41 cellular contexts compared by ENCODE assay signal in genomic region chr2:18213986-18214385, GRCh38.
"Had no signal": no experiment of that assay in that cellular context is flagged by ENCODE, and none has a peak within 500 bp of the region (broad histone marks: within the 10 kb centered on the region; RNA-seq: fewer than 3 reads in every experiment).

No MANE protein-coding gene starts in this region.

- H3K27ac Mint-ChIP-seq: activated naive CD4-positive, alpha-beta T cell treated with anti-CD3 and anti-CD28 coated beads for 36 hours; activated naive CD4-positive, alpha-beta T cell treated with anti-CD3 and anti-CD28 coated beads, Interleukin-2, amount 10 ng/mL, durations not matched to agents 7 days and 5 days; activated naive CD4-positive, alpha-beta T cell treated with anti-CD3 and anti-CD28 coated beads, Interleukin-2, amount 50 U/mL, for 24 hours; activated naive CD4-positive, alpha-beta T cell treated with anti-CD3 and anti-CD28 coated beads, Interleukin-2, amount 50 U/mL, for 72 hours; activated naive CD8-positive, alpha-beta T cell; activated naive CD8-positive, alpha-beta T cell treated with anti-CD3 and anti-CD28 coated beads for 36 hours; activated naive CD8-positive, alpha-beta T cell treated with anti-CD3 and anti-CD28 coated beads, Interleukin-2, amount 10 ng/mL, durations not matched to agents 7 days and 5 days; activated naive CD8-positive, alpha-beta T cell treated with anti-CD3 and anti-CD28 coated beads, Interleukin-2, amount 50 U/mL, for 24 hours; activated T-cell treated with anti-CD3 and anti-CD28 coated beads, Interleukin-2, amount 50 U/mL, for 24 hours; activated T-cell treated with anti-CD3 and anti-CD28 coated beads, Interleukin-2, amount 50 U/mL, for 72 hours; activated T-helper 1 cell treated with anti-CD3 and anti-CD28 coated beads, Interleukin-12 subunit alpha, Interleukin-12 subunit beta, Interleukin-2, Interleukin-4 antibody, amounts not matched to agents 30 ng/mL and 10 ng/mL and 1 ng/mL, durations not matched to agents 14 hours and 24 hours and 36 hours; activated T-helper 17 cell treated with anti-CD3 and anti-CD28 coated beads, Interleukin-2, amount 50 U/mL, for 72 hours; activated T-helper 2 cell treated with anti-CD3 and anti-CD28 coated beads, Interferon-gamma antibody, Interleukin-2, Interleukin-4, amounts not matched to agents 10 μg/mL and 5 μg/mL and 100 μg/mL, durations not matched to agents 14 hours and 24 hours and 36 hours; brain had no signal

- H3K36me3 ChIP-seq: adrenal gland, ascending aorta, brain microvascular endothelial cell, breast epithelium, cardiac muscle cell had no signal

- H3K4me1 Mint-ChIP-seq: activated naive CD4-positive, alpha-beta T cell treated with anti-CD3 and anti-CD28 coated beads, Interleukin-2, amount 10 ng/mL, durations not matched to agents 7 days and 5 days; activated naive CD4-positive, alpha-beta T cell treated with anti-CD3 and anti-CD28 coated beads, Interleukin-2, amount 50 U/mL, for 24 hours; activated naive CD8-positive, alpha-beta T cell treated with anti-CD3 and anti-CD28 coated beads for 36 hours; activated naive CD8-positive, alpha-beta T cell treated with anti-CD3 and anti-CD28 coated beads, Interleukin-2, amount 10 ng/mL, durations not matched to agents 7 days and 5 days; activated naive CD8-positive, alpha-beta T cell treated with anti-CD3 and anti-CD28 coated beads, Interleukin-2, amount 50 U/mL, for 24 hours; activated T-helper 17 cell treated with anti-CD3 and anti-CD28 coated beads, Interleukin-2, amount 50 U/mL, for 72 hours; central memory CD8-positive, alpha-beta T cell had no signal

- H3K4me3 Mint-ChIP-seq: activated naive CD4-positive, alpha-beta T cell treated with anti-CD3 and anti-CD28 coated beads for 36 hours; activated naive CD4-positive, alpha-beta T cell treated with anti-CD3 and anti-CD28 coated beads, Interleukin-2, amount 10 ng/mL, durations not matched to agents 7 days and 5 days; activated naive CD4-positive, alpha-beta T cell treated with anti-CD3 and anti-CD28 coated beads, Interleukin-2, amount 50 U/mL, for 24 hours; activated naive CD8-positive, alpha-beta T cell; activated naive CD8-positive, alpha-beta T cell treated with anti-CD3 and anti-CD28 coated beads for 36 hours; activated naive CD8-positive, alpha-beta T cell treated with anti-CD3 and anti-CD28 coated beads, Interleukin-2, amount 10 ng/mL, durations not matched to agents 7 days and 5 days; activated naive CD8-positive, alpha-beta T cell treated with anti-CD3 and anti-CD28 coated beads, Interleukin-2, amount 50 U/mL, for 24 hours; activated T-cell treated with anti-CD3 and anti-CD28 coated beads, Interleukin-2, amount 50 U/mL, for 24 hours; activated T-cell treated with anti-CD3 and anti-CD28 coated beads, Interleukin-2, amount 50 U/mL, for 4 hours; activated T-cell treated with anti-CD3 and anti-CD28 coated beads, Interleukin-2, amount 50 U/mL, for 72 hours; activated T-helper 1 cell treated with anti-CD3 and anti-CD28 coated beads, Interleukin-12 subunit alpha, Interleukin-12 subunit beta, Interleukin-2, Interleukin-4 antibody, amounts not matched to agents 30 ng/mL and 10 ng/mL and 1 ng/mL, durations not matched to agents 14 hours and 24 hours and 36 hours; activated T-helper 17 cell treated with anti-CD3 and anti-CD28 coated beads, Interleukin-2, amount 50 U/mL, for 72 hours; brain; central memory CD8-positive, alpha-beta T cell had no signal

- ATAC-seq: activated naive CD4-positive, alpha-beta T cell treated with anti-CD3 and anti-CD28 coated beads, Interleukin-2, amount 50 U/mL, for 72 hours; activated naive CD8-positive, alpha-beta T cell treated with anti-CD3 and anti-CD28 coated beads, Interleukin-2, amount 50 U/mL, for 24 hours; activated T-cell treated with anti-CD3 and anti-CD28 coated beads, Interleukin-2, amount 50 U/mL, for 4 hours; activated T-cell treated with anti-CD3 and anti-CD28 coated beads, Interleukin-2, amount 50 U/mL, for 72 hours; activated T-helper 17 cell treated with anti-CD3 and anti-CD28 coated beads, Interleukin-2, amount 50 U/mL, for 72 hours; body of pancreas had no signal

- H3K27ac ChIP-seq: adrenal gland, ascending aorta, body of pancreas, brain microvascular endothelial cell, breast epithelium, cardiac muscle cell had no signal

- H3K36me3 Mint-ChIP-seq: activated naive CD4-positive, alpha-beta T cell treated with anti-CD3 and anti-CD28 coated beads, Interleukin-2, amount 10 ng/mL, durations not matched to agents 7 days and 5 days; activated naive CD4-positive, alpha-beta T cell treated with anti-CD3 and anti-CD28 coated beads, Interleukin-2, amount 50 U/mL, for 24 hours; activated naive CD4-positive, alpha-beta T cell treated with anti-CD3 and anti-CD28 coated beads, Interleukin-2, amount 50 U/mL, for 72 hours; activated naive CD8-positive, alpha-beta T cell; activated naive CD8-positive, alpha-beta T cell treated with anti-CD3 and anti-CD28 coated beads for 36 hours; activated naive CD8-positive, alpha-beta T cell treated with anti-CD3 and anti-CD28 coated beads, Interleukin-2, amount 10 ng/mL, durations not matched to agents 7 days and 5 days; brain had no signal

- H3K4me1 ChIP-seq: adrenal gland, ascending aorta, body of pancreas, breast epithelium had no signal

- FAIRE-seq: astrocyte, bronchial epithelial cell had no signal

- H3K9me3 ChIP-seq: adrenal gland, ascending aorta, body of pancreas, breast epithelium had no signal

- DNase-seq: activated effector memory CD4-positive, alpha-beta T cell treated with anti-CD3 and anti-CD28 coated beads, Interleukin-2, amount 50 U/mL, for 16 hours; activated effector memory CD4-positive, alpha-beta T cell treated with Interleukin-2 at 50 U/mL for 16 hours; activated gamma-delta T cell; activated gamma-delta T cell treated with Interleukin-2 at 50 U/mL for 16 hours; activated naive CD4-positive, alpha-beta T cell; activated naive CD4-positive, alpha-beta T cell treated with anti-CD3 and anti-CD28 coated beads for 36 hours; activated naive CD4-positive, alpha-beta T cell treated with anti-CD3 and anti-CD28 coated beads, Interleukin-2, amount 10 ng/mL, durations not matched to agents 7 days and 5 days; activated naive CD4-positive, alpha-beta T cell treated with anti-CD3 and anti-CD28 coated beads, Interleukin-2, amount 50 U/mL, for 16 hours; activated naive CD4-positive, alpha-beta T cell treated with Interleukin-2 at 50 U/mL for 16 hours; activated naive CD8-positive, alpha-beta T cell treated with anti-CD3 and anti-CD28 coated beads for 36 hours; activated naive CD8-positive, alpha-beta T cell treated with anti-CD3 and anti-CD28 coated beads, Interleukin-2, amount 10 ng/mL, durations not matched to agents 7 days and 5 days; activated naive CD8-positive, alpha-beta T cell treated with anti-CD3 and anti-CD28 coated beads, Interleukin-2, amount 50 U/mL, for 24 hours; activated T-cell treated with anti-CD3 and anti-CD28 coated beads for 4 hours; activated T-cell treated with anti-CD3 and anti-CD28 coated beads, Interleukin-2, amount 50 U/mL, for 1 hour; activated T-cell treated with anti-CD3 and anti-CD28 coated beads, Interleukin-2, amount 50 U/mL, for 24 hours; activated T-cell treated with anti-CD3 and anti-CD28 coated beads, Interleukin-2, amount 50 U/mL, for 4 hours; activated T-cell treated with anti-CD3 and anti-CD28 coated beads, Interleukin-2, amount 50 U/mL, for 48 hours; activated T-cell treated with anti-CD3 and anti-CD28 coated beads, Interleukin-2, amount 50 U/mL, for 72 hours; adrenal gland; amniotic stem cell; amygdala; anterior cingulate cortex; aorta; body of pancreas; brain microvascular endothelial cell; caudate nucleus; central memory CD4-positive, alpha-beta T cell; cerebellar nuclear complex had no signal

- H3K9me3 Mint-ChIP-seq: activated naive CD4-positive, alpha-beta T cell treated with anti-CD3 and anti-CD28 coated beads for 36 hours; activated naive CD4-positive, alpha-beta T cell treated with anti-CD3 and anti-CD28 coated beads, Interleukin-2, amount 10 ng/mL, durations not matched to agents 7 days and 5 days; activated naive CD4-positive, alpha-beta T cell treated with anti-CD3 and anti-CD28 coated beads, Interleukin-2, amount 50 U/mL, for 24 hours; activated naive CD4-positive, alpha-beta T cell treated with anti-CD3 and anti-CD28 coated beads, Interleukin-2, amount 50 U/mL, for 72 hours; activated naive CD8-positive, alpha-beta T cell treated with anti-CD3 and anti-CD28 coated beads for 36 hours; activated naive CD8-positive, alpha-beta T cell treated with anti-CD3 and anti-CD28 coated beads, Interleukin-2, amount 10 ng/mL, durations not matched to agents 7 days and 5 days; activated naive CD8-positive, alpha-beta T cell treated with anti-CD3 and anti-CD28 coated beads, Interleukin-2, amount 50 U/mL, for 24 hours; activated T-cell treated with anti-CD3 and anti-CD28 coated beads, Interleukin-2, amount 50 U/mL, for 24 hours; activated T-cell treated with anti-CD3 and anti-CD28 coated beads, Interleukin-2, amount 50 U/mL, for 4 hours; activated T-helper 1 cell treated with anti-CD3 and anti-CD28 coated beads, Interleukin-12 subunit alpha, Interleukin-12 subunit beta, Interleukin-2, Interleukin-4 antibody, amounts not matched to agents 30 ng/mL and 10 ng/mL and 1 ng/mL, durations not matched to agents 14 hours and 24 hours and 36 hours; activated T-helper 17 cell treated with anti-CD3 and anti-CD28 coated beads, Interleukin-2, amount 50 U/mL, for 72 hours; activated T-helper 2 cell treated with anti-CD3 and anti-CD28 coated beads, Interferon-gamma antibody, Interleukin-2, Interleukin-4, amounts not matched to agents 10 μg/mL and 5 μg/mL and 100 μg/mL, durations not matched to agents 14 hours and 24 hours and 36 hours; brain had no signal

- H3K4me3 ChIP-seq: adrenal gland, ascending aorta, body of pancreas, breast epithelium, cardiac muscle cell had no signal

- H3K27me3 ChIP-seq: adrenal gland, ascending aorta, body of pancreas, brain microvascular endothelial cell, breast epithelium, cardiac muscle cell had no signal

- H3K27me3 Mint-ChIP-seq: activated naive CD4-positive, alpha-beta T cell treated with anti-CD3 and anti-CD28 coated beads, Interleukin-2, amount 10 ng/mL, durations not matched to agents 7 days and 5 days; activated naive CD8-positive, alpha-beta T cell treated with anti-CD3 and anti-CD28 coated beads, Interleukin-2, amount 10 ng/mL, durations not matched to agents 7 days and 5 days; activated naive CD8-positive, alpha-beta T cell treated with anti-CD3 and anti-CD28 coated beads, Interleukin-2, amount 50 U/mL, for 24 hours; activated T-cell treated with anti-CD3 and anti-CD28 coated beads, Interleukin-2, amount 50 U/mL, for 24 hours; activated T-helper 17 cell treated with anti-CD3 and anti-CD28 coated beads, Interleukin-2, amount 50 U/mL, for 72 hours; brain; central memory CD8-positive, alpha-beta T cell had no signal
